ENCODE assay signal across 34 cellular contexts in the genomic region with DNA sequence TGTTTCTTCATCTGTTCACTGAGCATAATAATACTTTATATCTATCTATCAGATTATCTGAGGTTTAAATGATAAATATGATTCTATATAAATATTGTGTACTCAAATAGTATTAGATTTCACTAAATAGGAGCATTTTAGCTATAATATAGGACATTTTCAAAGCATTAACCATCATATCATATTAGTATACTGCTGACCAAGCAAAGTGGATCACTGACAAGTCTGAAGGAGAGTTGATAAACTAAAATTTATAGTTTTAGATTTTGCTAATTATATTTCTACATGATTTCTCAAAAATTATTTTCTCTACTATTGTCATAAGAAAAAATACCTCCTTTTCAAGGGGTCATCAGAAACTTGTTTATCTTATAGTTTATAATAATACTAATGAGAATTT.
"Had no signal": no experiment of that assay in that cellular context is flagged by ENCODE, and none has a peak within 500 bp of the region (broad histone marks: within the 10 kb centered on the region; RNA-seq: fewer than 3 reads in every experiment).

No MANE protein-coding gene starts in this region.

- DNase-seq: Karpas-422, Kasumi-1, MG63, MM.1S, MV-4-11, NCI-H1048, NCI-H1092, NCI-H1092 treated with DMSO at 0.1 percent for 48 hours, NCI-H1105, NCI-H1105 treated with DMSO at 0.1 percent for 48 hours, NCI-H1417 treated with DMSO at 0.1 percent for 48 hours, NCI-H1436, NCI-H1436 treated with DMSO at 0.1 percent for 48 hours, NCI-H146, NCI-H1694, NCI-H1694 treated with DMSO at 0.1 percent for 48 hours, NCI-H187, NCI-H187 treated with DMSO at 0.1 percent for 48 hours, NCI-H2029, NCI-H2029 treated with DMSO at 0.1 percent for 48 hours, NCI-H2081, NCI-H2081 treated with DMSO at 0.1 percent for 48 hours, NCI-H2107, NCI-H2171, NCI-H2171 treated with DMSO at 0.1 percent for 48 hours, NCI-H2227 treated with DMSO at 0.1 percent for 48 hours, NCI-H226, NCI-H345, NCI-H446, NCI-H446 treated with DMSO at 0.1 percent for 48 hours, NCI-H510A, NCI-H510A treated with DMSO at 0.1 percent for 48 hours, NCI-H524 had no signal

- H3K27ac ChIP-seq: KMS-11 had no signal

- H3K27me3 ChIP-seq: MG63 had no signal

- H3K36me3 ChIP-seq: MG63 had no signal

- H3K4me2 ChIP-seq: KMS-11 had no signal

- H3K9me3 ChIP-seq: MG63 had no signal

- H3K9ac ChIP-seq: KMS-11 had no signal

- H3K4me3 ChIP-seq: MG63 had no signal
